Comparison of ENCODE assay signal across 1 cellular context in the genomic region with DNA sequence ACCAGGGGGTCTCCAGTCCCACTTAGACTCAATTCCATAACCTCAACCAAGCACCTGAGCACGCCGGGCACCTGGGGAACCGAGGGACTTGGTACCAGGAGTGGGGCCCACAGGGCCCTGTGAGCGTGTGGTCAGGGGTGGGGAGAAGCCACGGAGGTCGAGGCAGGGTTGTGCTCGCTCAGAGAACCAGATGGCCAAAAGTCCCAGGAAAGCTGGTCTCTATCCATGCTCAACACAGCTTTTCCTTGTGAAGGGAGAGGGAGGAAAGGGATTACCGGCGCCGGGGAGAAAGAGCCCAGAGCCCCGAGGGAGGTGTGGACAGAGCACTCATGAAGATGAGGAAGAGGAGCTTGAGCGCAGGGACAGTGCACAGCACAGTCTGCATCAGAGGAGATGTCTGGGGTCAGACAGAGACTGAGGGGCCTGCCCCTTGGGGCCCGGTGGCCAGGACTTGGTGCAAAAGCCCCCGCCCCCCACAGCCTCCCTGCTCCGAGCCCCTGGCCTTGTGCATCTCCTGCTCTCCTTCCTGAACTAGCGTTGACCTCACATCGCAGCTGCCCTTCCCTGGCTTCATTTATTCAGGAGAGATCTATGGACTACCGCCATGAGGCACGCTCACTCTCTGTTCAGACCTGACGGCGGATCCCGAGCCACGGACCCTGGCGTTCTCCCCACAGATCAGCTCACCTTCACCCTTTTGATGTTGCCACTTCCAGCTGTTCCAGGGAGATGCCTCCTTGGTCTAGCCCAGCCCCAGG.
TF ChIP-seq lines count a peak whose summit lies in the region.

No MANE protein-coding gene starts in this region.

TF ChIP-seq in HepG2, 621 proteins besides CTCF, POLR2A, EP300 and RAD21 (continued from another document):
- TF ChIP-seq ZNF232 (CRISPR knock-in tag; IDR thresholded peaks at IDR 0.05; ENCODE audit: borderline replicate concordance) (no peak), XRCC5 (optimal IDR thresholded peaks at IDR 0.05; ENCODE audit: low read length) (no peak), HHEX (CRISPR knock-in tag; IDR thresholded peaks at IDR 0.05) (no peak), JUNB (CRISPR knock-in tag; IDR thresholded peaks at IDR 0.05; ENCODE audit: borderline replicate concordance) (no peak), ZNF207 (IDR thresholded peaks at IDR 0.05; ENCODE audit: borderline replicate concordance) (no peak), ZNF180 (CRISPR knock-in tag; IDR thresholded peaks at IDR 0.05; ENCODE audit: borderline replicate concordance, low read depth) (no peak), FOXA1 (IDR thresholded peaks at IDR 0.05) (no peak), FOXA1 (CRISPR knock-in tag; IDR thresholded peaks at IDR 0.05) (no peak), ARID5B (CRISPR knock-in tag; IDR thresholded peaks at IDR 0.05) (no peak)
